ENCODE assay signal across 8 cellular contexts in the genomic region with DNA sequence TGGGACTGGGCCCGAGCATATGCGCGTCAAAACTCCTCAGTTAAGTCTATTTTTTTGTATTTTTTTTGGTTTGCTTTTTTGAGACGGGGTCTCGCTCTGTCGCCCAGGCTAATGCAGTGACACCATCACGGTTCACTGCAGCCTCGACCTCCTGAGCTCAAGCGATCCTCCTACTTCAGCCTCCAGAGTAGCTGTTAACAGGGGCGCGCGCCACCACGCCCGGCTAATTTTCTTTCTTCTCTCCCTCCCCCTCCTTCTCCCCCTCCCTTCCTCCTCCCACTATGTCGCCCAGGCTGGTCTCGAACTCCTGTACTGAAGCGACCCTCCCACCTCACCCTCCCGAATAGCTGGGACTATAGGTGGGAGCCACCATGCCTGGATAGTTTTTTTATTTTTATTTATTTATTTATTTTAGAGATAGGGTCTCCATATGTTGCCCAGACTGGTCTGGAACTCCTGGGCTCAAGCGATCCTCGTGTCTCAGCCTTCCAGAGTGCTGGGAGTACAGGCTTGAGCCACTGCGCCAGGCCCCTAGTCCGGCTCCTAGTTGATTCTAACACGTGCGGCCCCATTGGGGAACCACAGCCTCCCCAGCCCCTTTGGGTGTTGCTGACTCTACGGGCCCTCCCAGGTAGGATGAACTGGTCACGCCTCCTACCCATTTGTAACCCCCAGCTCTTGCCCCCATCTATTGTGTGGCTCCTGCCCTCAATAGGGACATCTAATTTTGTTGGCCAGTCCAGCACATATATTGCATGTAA. TPM values are rescaled to one million over a fixed set of nuclear protein-coding genes. Genes with fewer than 3 reads are reported as not detected.
DNase-seq lines count a peak whose midpoint lies in the region; ATAC-seq, FAIRE-seq and TF ChIP-seq lines count a peak whose summit lies in the region.

No MANE protein-coding gene starts in this region.

- no peak overlapping the region for H2AK5ac ChIP-seq in neuronal stem cell (ENCODE audit: low read depth, low read length)

- BruUV-seq in endothelial cell of umbilical vein (replicated peaks; lab: Mats Ljungman, UMichigan): TSS peak; percentile 51

- H3K27me3 Mint-ChIP-seq in CD4-positive, CD25-positive, alpha-beta regulatory T cell: no peaks in the 10 kb centered on the region

- TF ChIP-seq CTCF in OCI-LY3 (IDR thresholded peaks at IDR 0.05; ENCODE audit: low read depth, low read length): no peak
- TF ChIP-seq CTCF in endothelial cell of umbilical vein (IDR thresholded peaks at IDR 0.05; ENCODE audit: extremely low read depth in 1 of 2, insufficient read depth in 1 of 2, low read depth in 1 of 2, low read length in 2 of 2): no peak

- H3K27ac Mint-ChIP-seq in CD4-positive, CD25-positive, alpha-beta regulatory T cell: peak overlapping the region; percentile 95 to 97 (median 97)

- H3K4me3 ChIP-seq in CD4-positive, CD25-positive, alpha-beta regulatory T cell (ENCODE audit: low read depth, low read length): peak overlapping the region; percentile 70
- H3K4me3 ChIP-seq in OCI-LY3 (ENCODE audit: low read length) (peak overlapping the region; percentile 84), endothelial cell of umbilical vein (replicated peaks in 1 of 3; ENCODE audit: insufficient read depth in 1 of 3, low read depth in 1 of 3, low read length in 3 of 3) (peak overlapping the region; percentile 59 to 84 (median 72)), neuronal stem cell (ENCODE audit: low read length in 2 of 2) (peak overlapping the region; percentile 62 to 79)

- H3K4me3 Mint-ChIP-seq in CD4-positive, CD25-positive, alpha-beta regulatory T cell: peak overlapping the region; percentile 93 to 99 (median 96)

- dilution Hi-C loops in endothelial cell of umbilical vein (cut with MboI; ENCODE audit: extremely low pct_ligation_motif_present, low sequenced_read_pairs): no loop called here

- no peaks in the 10 kb centered on the region for H3K27me3 ChIP-seq in CD4-positive, CD25-positive, alpha-beta regulatory T cell (ENCODE audit: control insufficient read depth, insufficient read depth, low read length)
- no peaks in the 10 kb centered on the region for H3K27me3 ChIP-seq in OCI-LY3 (ENCODE audit: low read depth, low read length)
- H3K27me3 ChIP-seq in endothelial cell of umbilical vein (ENCODE audit: control insufficient read depth in 2 of 2, insufficient read depth in 2 of 2, low read length in 2 of 2): no peaks in the 10 kb centered on the region
- H3K27me3 ChIP-seq in neuronal stem cell (ENCODE audit: control insufficient read depth in 3 of 3, insufficient read depth in 3 of 3, low read depth in 1 of 3, low read length in 3 of 3): no peaks in the 10 kb centered on the region

- peak overlapping the region; percentile 96 for H3K27ac ChIP-seq in CD4-positive, CD25-positive, alpha-beta regulatory T cell (ENCODE audit: insufficient read depth, low read length, poor library complexity, severe bottlenecking)
- H3K27ac ChIP-seq in OCI-LY3 (ENCODE audit: low read length) (peak overlapping the region; percentile 22), endothelial cell of umbilical vein (ENCODE audit: insufficient read depth, low read depth, low read length) (peak overlapping the region; percentile 63), neuronal stem cell (replicated peaks; ENCODE audit: low read length) (no peak overlapping the region)

- H3K4me2 ChIP-seq in OCI-LY3 (ENCODE audit: low read length) (peak overlapping the region; percentile 61), endothelial cell of umbilical vein (ENCODE audit: insufficient read depth, low read length) (peak overlapping the region; percentile 58), neuronal stem cell (ENCODE audit: insufficient read depth, low read length, poor library complexity, severe bottlenecking) (peak overlapping the region; percentile 69)

- no peak overlapping the region for H2BK5ac ChIP-seq in neuronal stem cell (ENCODE audit: low read length)

- peaks cover 34% of the 10 kb centered on the region for H3K79me2 ChIP-seq in OCI-LY3 (ENCODE audit: low read length)
- no peaks in the 10 kb centered on the region for H3K79me2 ChIP-seq in endothelial cell of umbilical vein (ENCODE audit: control insufficient read depth, insufficient read depth, low read length)

- H4K20me1 ChIP-seq in OCI-LY3 (ENCODE audit: insufficient read depth, low read length) (no peaks in the 10 kb centered on the region), endothelial cell of umbilical vein (replicated peaks; ENCODE audit: control insufficient read depth, extremely low read depth, insufficient read depth, low read length) (no peaks in the 10 kb centered on the region)

- no CpG with 5 or more reads among the region's 26 CpGs for WGBS in neuronal stem cell (ENCODE audit: extremely low coverage in 2 of 2, insufficient read length in 2 of 2, insufficient replicate concordance in 1 of 2), 2 donors

- peaks cover 4 to 43% (median 18%) of the 10 kb centered on the region in 4 donors for H3K4me1 Mint-ChIP-seq in CD4-positive, CD25-positive, alpha-beta regulatory T cell

- H2AFZ ChIP-seq in OCI-LY3 (ENCODE audit: low read depth, low read length) (no peak overlapping the region), endothelial cell of umbilical vein (ENCODE audit: low read depth, low read length) (peak overlapping the region; percentile 36), neuronal stem cell (ENCODE audit: low read length) (no peak overlapping the region)

- no peak overlapping the region for H4K91ac ChIP-seq in neuronal stem cell (ENCODE audit: low read depth, low read length, poor library complexity)

- H3K14ac ChIP-seq in neuronal stem cell (ENCODE audit: low read length): no peak overlapping the region

- peaks cover 3% of the 10 kb centered on the region for H3K79me1 ChIP-seq in neuronal stem cell (ENCODE audit: low read depth, low read length)

- H3K4ac ChIP-seq in neuronal stem cell (ENCODE audit: low read length): no peak overlapping the region

- no peaks in the 10 kb centered on the region for H3K9me3 ChIP-seq in CD4-positive, CD25-positive, alpha-beta regulatory T cell (ENCODE audit: control insufficient read depth in 2 of 2, low read length in 2 of 2)
- H3K9me3 ChIP-seq in OCI-LY3 (ENCODE audit: insufficient read depth, low read length) (no peaks in the 10 kb centered on the region), endothelial cell of umbilical vein (replicated peaks; ENCODE audit: control insufficient read depth, insufficient read depth, low read length) (no peaks in the 10 kb centered on the region), neuronal stem cell (replicated peaks in 1 of 2; ENCODE audit: control insufficient read depth in 2 of 2, insufficient read depth in 1 of 2, low read depth in 1 of 2, low read length in 2 of 2) (no peaks in the 10 kb centered on the region)

- H3K36me3 ChIP-seq in CD4-positive, CD25-positive, alpha-beta regulatory T cell (ENCODE audit: control insufficient read depth, insufficient read depth, low read length): no peaks in the 10 kb centered on the region
- H3K36me3 ChIP-seq in OCI-LY3 (replicated peaks; ENCODE audit: low read depth, low read length) (no peaks in the 10 kb centered on the region), endothelial cell of umbilical vein (ENCODE audit: control insufficient read depth in 2 of 2, extremely low read depth in 1 of 2, insufficient read depth in 2 of 2, low read length in 2 of 2) (no peaks in the 10 kb centered on the region), neuronal stem cell (replicated peaks in 1 of 2; ENCODE audit: control insufficient read depth in 2 of 2, insufficient read depth in 2 of 2, low read length in 2 of 2) (peaks cover 0 to 2% of the 10 kb centered on the region in 2 donors)

- ATAC-seq in CD4-positive, CD25-positive, alpha-beta regulatory T cell (ENCODE audit: low read depth in 2 of 2): no peak
- ATAC-seq in HG02798 (IDR thresholded peaks at IDR 0.05; ENCODE audit: poor library complexity, unreplicated experiment): no peak

- no peak overlapping the region for H2BK15ac ChIP-seq in neuronal stem cell (ENCODE audit: low read length)

- POLR2A ChIA-PET in endothelial cell of umbilical vein (lab: Charles Lee): interaction anchor here (0.6 to 0.9 kb wide), 2 partner anchors 19 to 577 kb away, joined by 3 to 4 read pairs; partner anchors contain the start of gene ZNF497

- H3K36me3 Mint-ChIP-seq in CD4-positive, CD25-positive, alpha-beta regulatory T cell: no peaks in the 10 kb centered on the region

- H3K18ac ChIP-seq in neuronal stem cell (ENCODE audit: low read length): no peak overlapping the region

- no peak overlapping the region for H2BK120ac ChIP-seq in neuronal stem cell (ENCODE audit: low read depth, low read length)

- no peak for TF ChIP-seq POLR2A in endothelial cell of umbilical vein (IDR thresholded peaks at IDR 0.05; ENCODE audit: low read depth, low read length)

- H3K9me1 ChIP-seq in endothelial cell of umbilical vein (replicated peaks; ENCODE audit: control insufficient read depth, extremely low read depth, insufficient read depth, low read length): no peaks in the 10 kb centered on the region

- H3K9ac ChIP-seq in OCI-LY3 (ENCODE audit: low read length): peak overlapping the region; percentile 53
- H3K9ac ChIP-seq in endothelial cell of umbilical vein (replicated peaks; ENCODE audit: extremely low read depth, insufficient read depth, low read length): peak overlapping the region; percentile 58
- H3K9ac ChIP-seq in neuronal stem cell (ENCODE audit: low read depth, low read length, poor library complexity): peak overlapping the region; percentile 80

- no peak for DNase-seq in CD4-positive, CD25-positive, alpha-beta regulatory T cell
- DNase-seq in endothelial cell of umbilical vein (ENCODE audit: low read depth, low spot score) (no peak), neuronal stem cell (ENCODE audit: low spot score) (no peak), OCI-M2 (lab: John Stamatoyannopoulos, UW; ENCODE audit: unreplicated experiment) (no peak), SKM-1 (lab: John Stamatoyannopoulos, UW; ENCODE audit: unreplicated experiment) (no peak), GF-D8 (lab: John Stamatoyannopoulos, UW) (no peak)

- no peak for FAIRE-seq in endothelial cell of umbilical vein (lab: Jason Lieb, UNC)

- H2BK12ac ChIP-seq in neuronal stem cell (ENCODE audit: low read length): no peak overlapping the region

- no peak overlapping the region for H3K23ac ChIP-seq in neuronal stem cell (ENCODE audit: low read depth, low read length, poor library complexity)

- CTCF ChIA-PET in endothelial cell of umbilical vein (lab: Charles Lee): no interaction called here

- intact Hi-C loops in endothelial cell of umbilical vein (cut with micrococcal nuclease): loop anchor here (1.0 to 2.0 kb wide), 6 partner anchors 19 to 153 kb away; partner anchors contain the start of genes ERVK3-1, ZNF497 and ZNF544

- H4K8ac ChIP-seq in neuronal stem cell (ENCODE audit: low read depth, low read length): no peak overlapping the region

- peaks cover 0 to 1% (median 0%) of the 10 kb centered on the region in 7 donors for H3K9me3 Mint-ChIP-seq in CD4-positive, CD25-positive, alpha-beta regulatory T cell

- peaks cover 34% of the 10 kb centered on the region for H3K4me1 ChIP-seq in CD4-positive, CD25-positive, alpha-beta regulatory T cell (ENCODE audit: control insufficient read depth, insufficient read depth, low read length, poor library complexity, severe bottlenecking)
- H3K4me1 ChIP-seq in OCI-LY3 (ENCODE audit: low read length) (peaks cover 27% of the 10 kb centered on the region), endothelial cell of umbilical vein (ENCODE audit: control insufficient read depth, extremely low read depth, insufficient read depth, low read length) (peaks cover 10% of the 10 kb centered on the region), neuronal stem cell (ENCODE audit: control insufficient read depth in 2 of 2, insufficient read depth in 1 of 2, low read depth in 1 of 2, low read length in 2 of 2) (peaks cover 4 to 17% of the 10 kb centered on the region in 2 donors)

RNA-seq across cellular contexts. Expression of gene ZNF837, which starts 0.8 kb away (rescaled TPM):
- 1.1 TPM for total RNA-seq in CD4-positive, CD25-positive, alpha-beta regulatory T cell
- 1 to 10 TPM; 2.5 to 7.7 (median 4.6) TPM for polyA plus RNA-seq in CD4-positive, CD25-positive, alpha-beta regulatory T cell
- 1.4 and 1.7 TPM in 2 replicates for total RNA-seq in endothelial cell of umbilical vein
- polyA plus RNA-seq in endothelial cell of umbilical vein: 1.6 and 2.8 TPM in 2 replicates
- polyA plus RNA-seq in endothelial cell of umbilical vein (2011; cell fraction: cytosol; rRNA removed): 0.57 and 1.4 TPM in 2 replicates
- 0.59 and 0.67 TPM in 2 replicates for polyA plus RNA-seq in endothelial cell of umbilical vein (2011; cell fraction: nucleus; rRNA removed)
- 0.74 and 2.0 TPM in 2 replicates for polyA plus RNA-seq in endothelial cell of umbilical vein (2012)
- 0.49 and 0.92 TPM in 2 replicates for polyA minus RNA-seq in endothelial cell of umbilical vein
- 2.0 TPM for polyA minus RNA-seq in endothelial cell of umbilical vein (2011; cell fraction: cytosol; rRNA and poly(A)+ RNA removed)
- polyA minus RNA-seq in endothelial cell of umbilical vein (2011; cell fraction: nucleus; rRNA and poly(A)+ RNA removed): 0.77 TPM in 2 replicates
- 3.1 TPM for polyA plus RNA-seq in neuronal stem cell (2013, experiment 1 of 2)
- 3.2 TPM for polyA plus RNA-seq in neuronal stem cell (2013, experiment 2 of 2)

RNA-seq across cellular contexts. Expression of gene RPS5, which starts 5.4 kb away (rescaled TPM):
- 747 TPM for total RNA-seq in CD4-positive, CD25-positive, alpha-beta regulatory T cell
- polyA plus RNA-seq in CD4-positive, CD25-positive, alpha-beta regulatory T cell: 1,000 to 10,000 TPM in 3 of 4 donors, 100 to 1,000 TPM in 1; 916 to 1,786 (median 1,426) TPM
- total RNA-seq in endothelial cell of umbilical vein: 945 and 993 TPM in 2 replicates
- 3,430 and 4,008 TPM in 2 replicates for polyA plus RNA-seq in endothelial cell of umbilical vein
- polyA plus RNA-seq in endothelial cell of umbilical vein (2011; cell fraction: cytosol; rRNA removed): 2,572 and 2,789 TPM in 2 replicates
- 713 and 831 TPM in 2 replicates for polyA plus RNA-seq in endothelial cell of umbilical vein (2011; cell fraction: nucleus; rRNA removed)
- polyA plus RNA-seq in endothelial cell of umbilical vein (2012): 1,416 and 2,035 TPM in 2 replicates
- 1,548 and 1,681 TPM in 2 replicates for polyA minus RNA-seq in endothelial cell of umbilical vein
- polyA minus RNA-seq in endothelial cell of umbilical vein (2011; cell fraction: cytosol; rRNA and poly(A)+ RNA removed): 1,257 TPM
- 223 and 251 TPM in 2 replicates for polyA minus RNA-seq in endothelial cell of umbilical vein (2011; cell fraction: nucleus; rRNA and poly(A)+ RNA removed)
- polyA plus RNA-seq in neuronal stem cell (2013, experiment 1 of 2): 1,502 TPM
- 1,437 TPM for polyA plus RNA-seq in neuronal stem cell (2013, experiment 2 of 2)

RNA-seq across cellular contexts. Expression of gene RNF225, which starts 13.8 kb away (rescaled TPM):
- total RNA-seq in CD4-positive, CD25-positive, alpha-beta regulatory T cell: 0.39 TPM
- not detected for polyA plus RNA-seq in CD4-positive, CD25-positive, alpha-beta regulatory T cell
- 0.58 TPM in 1 of 2 replicates, not detected in the other for total RNA-seq in endothelial cell of umbilical vein
- not detected in 2 replicates for polyA plus RNA-seq in endothelial cell of umbilical vein
- polyA plus RNA-seq in endothelial cell of umbilical vein (2011; cell fraction: cytosol; rRNA removed): not detected in 2 replicates
- not detected in 2 replicates for polyA plus RNA-seq in endothelial cell of umbilical vein (2011; cell fraction: nucleus; rRNA removed)
- not detected in 2 replicates for polyA plus RNA-seq in endothelial cell of umbilical vein (2012)
- not detected in 2 replicates for polyA minus RNA-seq in endothelial cell of umbilical vein
- polyA minus RNA-seq in endothelial cell of umbilical vein (2011; cell fraction: cytosol; rRNA and poly(A)+ RNA removed): not detected
- 1.4 TPM in 1 of 2 replicates, not detected in the other for polyA minus RNA-seq in endothelial cell of umbilical vein (2011; cell fraction: nucleus; rRNA and poly(A)+ RNA removed)
- not detected for polyA plus RNA-seq in neuronal stem cell (2013, experiment 1 of 2)
- polyA plus RNA-seq in neuronal stem cell (2013, experiment 2 of 2): 0.08 TPM

RNA-seq across cellular contexts. Expression of gene ZNF497, which starts 19.1 kb away (rescaled TPM):
- total RNA-seq in CD4-positive, CD25-positive, alpha-beta regulatory T cell: 0.27 TPM
- under 1 TPM; 0.34 to 0.79 (median 0.41) TPM for polyA plus RNA-seq in CD4-positive, CD25-positive, alpha-beta regulatory T cell
- total RNA-seq in endothelial cell of umbilical vein: 0.42 and 1.3 TPM in 2 replicates
- 0.40 and 0.62 TPM in 2 replicates for polyA plus RNA-seq in endothelial cell of umbilical vein
- polyA plus RNA-seq in endothelial cell of umbilical vein (2011; cell fraction: cytosol; rRNA removed): 0.10 and 0.21 TPM in 2 replicates
- 1.2 and 1.7 TPM in 2 replicates for polyA plus RNA-seq in endothelial cell of umbilical vein (2011; cell fraction: nucleus; rRNA removed)
- polyA plus RNA-seq in endothelial cell of umbilical vein (2012): 0.20 and 0.35 TPM in 2 replicates
- 0.46 and 1.8 TPM in 2 replicates for polyA minus RNA-seq in endothelial cell of umbilical vein
- polyA minus RNA-seq in endothelial cell of umbilical vein (2011; cell fraction: cytosol; rRNA and poly(A)+ RNA removed): 1.6 TPM
- polyA minus RNA-seq in endothelial cell of umbilical vein (2011; cell fraction: nucleus; rRNA and poly(A)+ RNA removed): 0.82 and 0.87 TPM in 2 replicates
- polyA plus RNA-seq in neuronal stem cell (2013, experiment 1 of 2): 2.1 TPM
- polyA plus RNA-seq in neuronal stem cell (2013, experiment 2 of 2): 2.1 TPM

RNA-seq across cellular contexts. Expression of gene ZNF584, which starts 26.8 kb away (rescaled TPM):
- total RNA-seq in CD4-positive, CD25-positive, alpha-beta regulatory T cell: 1.7 TPM
- 1 to 10 TPM; 5.4 to 8.8 (median 5.8) TPM for polyA plus RNA-seq in CD4-positive, CD25-positive, alpha-beta regulatory T cell
- 12.4 and 12.6 TPM in 2 replicates for total RNA-seq in endothelial cell of umbilical vein
- 5.9 and 6.1 TPM in 2 replicates for polyA plus RNA-seq in endothelial cell of umbilical vein
- polyA plus RNA-seq in endothelial cell of umbilical vein (2011; cell fraction: cytosol; rRNA removed): 8.2 and 8.3 TPM in 2 replicates
- polyA plus RNA-seq in endothelial cell of umbilical vein (2011; cell fraction: nucleus; rRNA removed): 5.9 and 6.5 TPM in 2 replicates
- 7.4 and 9.2 TPM in 2 replicates for polyA plus RNA-seq in endothelial cell of umbilical vein (2012)
- 9.9 and 11.0 TPM in 2 replicates for polyA minus RNA-seq in endothelial cell of umbilical vein
- 16.2 TPM for polyA minus RNA-seq in endothelial cell of umbilical vein (2011; cell fraction: cytosol; rRNA and poly(A)+ RNA removed)
- polyA minus RNA-seq in endothelial cell of umbilical vein (2011; cell fraction: nucleus; rRNA and poly(A)+ RNA removed): 3.3 and 5.6 TPM in 2 replicates
- 10.2 TPM for polyA plus RNA-seq in neuronal stem cell (2013, experiment 1 of 2)
- 10.1 TPM for polyA plus RNA-seq in neuronal stem cell (2013, experiment 2 of 2)
